16 cellular contexts compared by ENCODE assay signal in the genomic region with DNA sequence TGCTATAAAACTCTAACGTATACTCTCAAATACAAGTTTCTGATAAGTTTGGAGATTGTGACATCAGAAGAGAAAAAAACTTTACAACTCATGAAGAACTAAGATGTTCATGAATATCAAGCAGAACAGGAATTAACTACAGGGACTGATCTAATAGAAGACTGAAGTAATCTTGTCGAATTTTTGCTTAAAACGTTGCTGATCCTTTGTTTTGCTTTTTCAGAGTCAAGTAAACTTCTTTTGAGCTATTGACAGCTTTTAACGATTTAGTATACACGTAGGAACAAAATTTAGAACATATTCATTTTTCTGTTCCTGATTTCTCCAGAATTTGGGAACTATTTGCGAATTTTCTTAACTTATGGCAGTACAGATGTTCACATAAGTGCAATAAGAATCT.
DNase-seq lines count a peak whose midpoint lies in the region; ATAC-seq and TF ChIP-seq lines count a peak whose summit lies in the region.
"Had no signal": no experiment of that assay in that cellular context is flagged by ENCODE, and none has a peak within 500 bp of the region (broad histone marks: within the 10 kb centered on the region; RNA-seq: fewer than 3 reads in every experiment).

No MANE protein-coding gene starts in this region.

- H3K4me3 ChIP-seq in HEK293 (ENCODE audit: low read depth, low read length) (no peak overlapping the region), mesendoderm (ENCODE audit: low read length) (no peak overlapping the region)
- H3K4me3 ChIP-seq: A549; BLaER1 treated with 17β-estradiol and CSF1 and Interleukin-3, amounts not matched to agents 10 nM and 100 nM had no signal

- no peak overlapping the region for H2AK5ac ChIP-seq in mesendoderm (ENCODE audit: low read length)

- no CpG with 5 or more reads among the region's 6 CpGs for WGBS in mesendoderm (ENCODE audit: extremely low coverage, insufficient coverage, low lambda C conversion rate)

- DNase-seq in DMS53 (lab: John Stamatoyannopoulos, UW) (peak; percentile 4), DMS53 treated with DMSO at 0.1 percent for 48 hours (lab: John Stamatoyannopoulos, UW; ENCODE audit: unreplicated experiment) (no peak), mesendoderm (peak; percentile 19), foreskin keratinocyte (no peak)
- DNase-seq: AML-193; Caco-2; CD4-positive, alpha-beta T cell; CD8-positive, alpha-beta T cell; DMS79 treated with DMSO at 0.1 percent for 48 hours; GF-D8 had no signal

- no peaks in the 10 kb centered on the region for H3K79me2 ChIP-seq in mesendoderm (ENCODE audit: control insufficient read depth, insufficient read depth, low read length)

- TF ChIP-seq CTCF in HEK293 (tag by site-specific recombination; IDR thresholded peaks at IDR 0.05) (no peak), foreskin keratinocyte (conservative IDR thresholded peaks at IDR 0.05) (no peak)

- H2BK120ac ChIP-seq in mesendoderm (ENCODE audit: low read depth, low read length), result no peak overlapping the region

- CTCF ChIA-PET in HEK293 (lab: Yijun Ruan, JAX), result no interaction called here

- no peak overlapping the region for H4K5ac ChIP-seq in mesendoderm (ENCODE audit: low read length)

- H2BK5ac ChIP-seq in mesendoderm (ENCODE audit: low read length), result no peak overlapping the region

- no peaks in the 10 kb centered on the region for H3K36me3 ChIP-seq in HEK293 (ENCODE audit: control insufficient read depth in 2 of 2, insufficient read depth in 1 of 2, low read length in 2 of 2)
- no peaks in the 10 kb centered on the region for H3K36me3 ChIP-seq in mesendoderm (ENCODE audit: control insufficient read depth, insufficient read depth, low read length)
- H3K36me3 ChIP-seq: BLaER1 treated with 17β-estradiol and CSF1 and Interleukin-3, amounts not matched to agents 10 nM and 100 nM had no signal

- no peaks in the 10 kb centered on the region for H3K27me3 ChIP-seq in mesendoderm (ENCODE audit: insufficient read depth, low read length, poor library complexity)
- H3K27me3 ChIP-seq in foreskin keratinocyte, result no peaks in the 10 kb centered on the region
- H3K27me3 ChIP-seq: BLaER1 treated with 17β-estradiol and CSF1 and Interleukin-3, amounts not matched to agents 10 nM and 100 nM had no signal

- H4K8ac ChIP-seq in mesendoderm (ENCODE audit: low read depth, low read length), result no peak overlapping the region

- H3K27ac ChIP-seq in HEK293 (ENCODE audit: extremely low read depth, low read depth, low read length) (no peak overlapping the region), mesendoderm (ENCODE audit: low read depth, low read length) (no peak overlapping the region), foreskin keratinocyte (no peak overlapping the region)
- H3K27ac ChIP-seq: 22Rv1; A549; BLaER1 treated with 17β-estradiol and CSF1 and Interleukin-3, amounts not matched to agents 10 nM and 100 nM; C4-2B had no signal

- POLR2A ChIA-PET in HEK293 (lab: Yijun Ruan, JAX), result no interaction called here

- no peak overlapping the region for H3K4ac ChIP-seq in mesendoderm (ENCODE audit: low read depth, low read length)

- H3K23ac ChIP-seq in mesendoderm (ENCODE audit: low read length), result no peak overlapping the region

- no peak overlapping the region for H3K9ac ChIP-seq in mesendoderm (ENCODE audit: low read length)
- H3K9ac ChIP-seq: BLaER1 treated with 17β-estradiol and CSF1 and Interleukin-3, amounts not matched to agents 10 nM and 100 nM had no signal

- H3K4me2 ChIP-seq in mesendoderm (ENCODE audit: low read length), result no peak overlapping the region
- H3K4me2 ChIP-seq: BLaER1 treated with 17β-estradiol and CSF1 and Interleukin-3, amounts not matched to agents 10 nM and 100 nM had no signal

- H3K79me1 ChIP-seq in mesendoderm (ENCODE audit: low read length), result no peaks in the 10 kb centered on the region

- no peak overlapping the region for H2BK15ac ChIP-seq in mesendoderm (replicated peaks; ENCODE audit: low read depth)

- no peak overlapping the region for H3K18ac ChIP-seq in mesendoderm (ENCODE audit: low read length)

- H3K9me3 ChIP-seq in HEK293 (ENCODE audit: control insufficient read depth, insufficient read depth, low read depth, low read length), result no peaks in the 10 kb centered on the region
- H3K9me3 ChIP-seq: A549, Caco-2 had no signal

- H3K4me1 ChIP-seq in HEK293 (ENCODE audit: control insufficient read depth, insufficient read depth, low read length) (no peaks in the 10 kb centered on the region), mesendoderm (ENCODE audit: control insufficient read depth, low read depth, low read length) (no peaks in the 10 kb centered on the region), foreskin keratinocyte (no peaks in the 10 kb centered on the region)
- H3K4me1 ChIP-seq: BLaER1 treated with 17β-estradiol and CSF1 and Interleukin-3, amounts not matched to agents 10 nM and 100 nM had no signal

- no peak overlapping the region for H3K56ac ChIP-seq in mesendoderm (ENCODE audit: low read length)

- ATAC-seq in foreskin keratinocyte, result no peak
- no peak for ATAC-seq in GM18498 (IDR thresholded peaks at IDR 0.05; ENCODE audit: unreplicated experiment)
- ATAC-seq: A549; CD8-positive, alpha-beta T cell had no signal

TF ChIP-seq in HEK293, 187 proteins besides CTCF, POLR2A, EP300 and RAD21:
- TF ChIP-seq SETDB1 (IDR thresholded peaks at IDR 0.05; ENCODE audit: insufficient read length, low read length) (peak; percentile 95), ZNF843 (tag by site-specific recombination; IDR thresholded peaks at IDR 0.05) (no peak), EGR2 (tag by site-specific recombination; IDR thresholded peaks at IDR 0.05; ENCODE audit: low read depth) (no peak), ZNF366 (tag by site-specific recombination; conservative IDR thresholded peaks at IDR 0.05) (no peak), TRIM28 (IDR thresholded peaks at IDR 0.05; ENCODE audit: borderline replicate concordance, low read length) (peak; percentile 38; the same call in 1 of the 2 replicates), ZNF777 (tag by site-specific recombination; IDR thresholded peaks at IDR 0.05; ENCODE audit: borderline replicate concordance) (no peak)

Comparison
In these comparisons a context has a peak if more than half of its experiments do, and no peak if none do; other contexts are left out.
1. DNase-seq: peak in DMS53 (single experiment) and mesendoderm (single experiment); none in DMS53 treated with DMSO at 0.1 percent for 48 hours (single experiment) and foreskin keratinocyte (0 of 2).